In the genomic region with DNA sequence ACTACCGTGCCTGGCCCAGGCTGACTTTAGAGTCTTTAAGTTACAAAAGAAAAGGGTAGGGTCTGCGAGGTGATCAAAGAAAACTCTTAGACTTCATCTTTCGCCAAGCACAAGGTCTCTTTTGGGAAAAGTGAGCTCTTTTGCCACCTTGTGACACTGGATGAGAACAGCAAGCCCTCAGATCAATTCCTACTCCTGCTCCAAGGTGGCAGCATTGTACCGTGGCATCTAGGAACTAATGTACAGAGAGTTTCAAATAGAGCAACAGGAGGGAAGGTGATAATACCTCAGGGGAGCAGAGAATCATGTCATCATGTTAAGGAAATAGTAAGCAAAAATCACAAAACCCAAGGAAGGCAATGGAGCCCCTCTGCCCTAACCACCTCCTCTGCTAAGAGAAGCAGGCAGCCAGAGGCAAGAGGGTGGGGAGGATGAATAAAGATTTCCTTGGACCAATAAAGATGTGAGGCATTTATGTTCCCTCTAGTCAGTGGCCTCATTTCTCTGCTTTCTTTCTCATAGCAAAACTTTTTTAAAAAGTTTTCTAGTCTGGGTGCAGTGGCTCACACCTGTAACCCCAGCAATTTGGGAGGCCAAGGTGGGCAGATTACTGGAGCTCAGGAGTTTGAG, we compare ENCODE assay signal across 1 cellular context.
TF ChIP-seq lines count a peak whose summit lies in the region.

No MANE protein-coding gene starts in this region.

TF ChIP-seq in HepG2, 621 proteins besides CTCF, POLR2A, EP300 and RAD21 (continued from another document and continues in another):
- TF ChIP-seq THRA (CRISPR knock-in tag; IDR thresholded peaks at IDR 0.05; ENCODE audit: borderline replicate concordance) (no peak), TOE1 (CRISPR knock-in tag; IDR thresholded peaks at IDR 0.05) (no peak), CENPX (CRISPR knock-in tag; IDR thresholded peaks at IDR 0.05) (no peak), NFKBIZ (CRISPR knock-in tag; IDR thresholded peaks at IDR 0.05) (no peak), SMAD3 (CRISPR knock-in tag; IDR thresholded peaks at IDR 0.05) (peak; percentile 64; the same call in 1 of the 2 replicates), ZNF607 (CRISPR knock-in tag; IDR thresholded peaks at IDR 0.05; ENCODE audit: borderline replicate concordance) (no peak), KLF15 (CRISPR knock-in tag; IDR thresholded peaks at IDR 0.05; ENCODE audit: borderline replicate concordance) (no peak), ATF1 (CRISPR knock-in tag; IDR thresholded peaks at IDR 0.05) (no peak), PITX1 (CRISPR knock-in tag; IDR thresholded peaks at IDR 0.05) (no peak), IRF2 (CRISPR knock-in tag; IDR thresholded peaks at IDR 0.05) (peak; percentile 68), ZNF777 (CRISPR knock-in tag; IDR thresholded peaks at IDR 0.05) (no peak), ZNF543 (CRISPR knock-in tag; IDR thresholded peaks at IDR 0.05) (no peak), FOSL2 (CRISPR knock-in tag; IDR thresholded peaks at IDR 0.05) (peak; percentile 40), RERE (CRISPR knock-in tag; IDR thresholded peaks at IDR 0.05; ENCODE audit: low read depth) (no peak), SETDB1 (CRISPR knock-in tag; IDR thresholded peaks at IDR 0.05; ENCODE audit: borderline replicate concordance) (no peak), ZNF670 (CRISPR knock-in tag; IDR thresholded peaks at IDR 0.05; ENCODE audit: borderline replicate concordance) (no peak), HNRNPLL (IDR thresholded peaks at IDR 0.05; ENCODE audit: low read depth, low read length, poor library complexity, severe bottlenecking) (no peak), ZNF772 (CRISPR knock-in tag; IDR thresholded peaks at IDR 0.05) (0 out of 2 replicates have a peak, but pooled peaks have one; percentile 21), SMARCE1 (IDR thresholded peaks at IDR 0.05; ENCODE audit: borderline replicate concordance) (no peak), ZSCAN9 (CRISPR knock-in tag; IDR thresholded peaks at IDR 0.05; ENCODE audit: borderline replicate concordance) (0 out of 2 replicates have a peak, but pooled peaks have one; percentile 39), ZNF501 (CRISPR knock-in tag; IDR thresholded peaks at IDR 0.05) (peak; percentile 33; the same call in 1 of the 2 replicates), ZNF317 (CRISPR knock-in tag; IDR thresholded peaks at IDR 0.05) (no peak), HOXA7 (CRISPR knock-in tag; IDR thresholded peaks at IDR 0.05) (no peak), ZBTB49 (CRISPR knock-in tag; IDR thresholded peaks at IDR 0.05; ENCODE audit: borderline replicate concordance) (no peak), CEBPG (CRISPR knock-in tag; IDR thresholded peaks at IDR 0.05) (peak; percentile 45), MBNL3 (CRISPR knock-in tag; conservative IDR thresholded peaks at IDR 0.05) (no peak), FOSL1 (CRISPR knock-in tag; IDR thresholded peaks at IDR 0.05; ENCODE audit: borderline replicate concordance) (no peak), FOXA3 (CRISPR knock-in tag; IDR thresholded peaks at IDR 0.05) (peak; percentile 40; the same call in 1 of the 2 replicates), THAP8 (CRISPR knock-in tag; IDR thresholded peaks at IDR 0.05; ENCODE audit: borderline replicate concordance) (no peak), ZNF350 (CRISPR knock-in tag; IDR thresholded peaks at IDR 0.05; ENCODE audit: borderline replicate concordance, low read depth) (no peak), TEAD3 (CRISPR knock-in tag; optimal IDR thresholded peaks at IDR 0.05; ENCODE audit: borderline replicate concordance) (peak; percentile 46), ZNF138 (CRISPR knock-in tag; IDR thresholded peaks at IDR 0.05; ENCODE audit: low read depth) (no peak), TAF1 (CRISPR knock-in tag; IDR thresholded peaks at IDR 0.05) (no peak), ZNF660 (CRISPR knock-in tag; IDR thresholded peaks at IDR 0.05; ENCODE audit: borderline replicate concordance, low read depth) (no peak), REXO4 (CRISPR knock-in tag; IDR thresholded peaks at IDR 0.05; ENCODE audit: borderline replicate concordance) (no peak), ZNF879 (CRISPR knock-in tag; IDR thresholded peaks at IDR 0.05) (no peak), ZNF549 (CRISPR knock-in tag; IDR thresholded peaks at IDR 0.05) (no peak), ARHGAP35 (CRISPR knock-in tag; IDR thresholded peaks at IDR 0.05; ENCODE audit: borderline replicate concordance) (no peak), HNRNPL (IDR thresholded peaks at IDR 0.05; ENCODE audit: low read depth, low read length) (no peak), SMYD3 (CRISPR knock-in tag; IDR thresholded peaks at IDR 0.05) (no peak), MTF1 (CRISPR knock-in tag; IDR thresholded peaks at IDR 0.05) (no peak), CBX2 (IDR thresholded peaks at IDR 0.05; ENCODE audit: low read depth, low read length) (no peak), CBX2 (CRISPR knock-in tag; IDR thresholded peaks at IDR 0.05; ENCODE audit: low read depth) (no peak), RXRB (CRISPR knock-in tag; IDR thresholded peaks at IDR 0.05; ENCODE audit: borderline replicate concordance) (peak; percentile 18; the same call in 1 of the 2 replicates), ZNF30 (CRISPR knock-in tag; IDR thresholded peaks at IDR 0.05) (no peak), ATF4 (CRISPR knock-in tag; IDR thresholded peaks at IDR 0.05) (no peak), RCOR2 (CRISPR knock-in tag; IDR thresholded peaks at IDR 0.05) (no peak)
- TF ChIP-seq, protein P1, sequence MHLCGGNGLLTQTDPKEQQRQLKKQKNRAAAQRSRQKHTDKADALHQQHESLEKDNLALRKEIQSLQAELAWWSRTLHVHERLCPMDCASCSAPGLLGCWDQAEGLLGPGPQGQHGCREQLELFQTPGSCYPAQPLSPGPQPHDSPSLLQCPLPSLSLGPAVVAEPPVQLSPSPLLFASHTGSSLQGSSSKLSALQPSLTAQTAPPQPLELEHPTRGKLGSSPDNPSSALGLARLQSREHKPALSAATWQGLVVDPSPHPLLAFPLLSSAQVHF (CRISPR knock-in tag; IDR thresholded peaks at IDR 0.05): no peak
- TF ChIP-seq, protein P2, sequence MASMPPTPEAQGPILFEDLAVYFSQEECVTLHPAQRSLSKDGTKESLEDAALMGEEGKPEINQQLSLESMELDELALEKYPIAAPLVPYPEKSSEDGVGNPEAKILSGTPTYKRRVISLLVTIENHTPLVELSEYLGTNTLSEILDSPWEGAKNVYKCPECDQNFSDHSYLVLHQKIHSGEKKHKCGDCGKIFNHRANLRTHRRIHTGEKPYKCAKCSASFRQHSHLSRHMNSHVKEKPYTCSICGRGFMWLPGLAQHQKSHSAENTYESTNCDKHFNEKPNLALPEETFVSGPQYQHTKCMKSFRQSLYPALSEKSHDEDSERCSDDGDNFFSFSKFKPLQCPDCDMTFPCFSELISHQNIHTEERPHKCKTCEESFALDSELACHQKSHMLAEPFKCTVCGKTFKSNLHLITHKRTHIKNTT (CRISPR knock-in tag; IDR thresholded peaks at IDR 0.05): no peak
- TF ChIP-seq, protein P3, sequence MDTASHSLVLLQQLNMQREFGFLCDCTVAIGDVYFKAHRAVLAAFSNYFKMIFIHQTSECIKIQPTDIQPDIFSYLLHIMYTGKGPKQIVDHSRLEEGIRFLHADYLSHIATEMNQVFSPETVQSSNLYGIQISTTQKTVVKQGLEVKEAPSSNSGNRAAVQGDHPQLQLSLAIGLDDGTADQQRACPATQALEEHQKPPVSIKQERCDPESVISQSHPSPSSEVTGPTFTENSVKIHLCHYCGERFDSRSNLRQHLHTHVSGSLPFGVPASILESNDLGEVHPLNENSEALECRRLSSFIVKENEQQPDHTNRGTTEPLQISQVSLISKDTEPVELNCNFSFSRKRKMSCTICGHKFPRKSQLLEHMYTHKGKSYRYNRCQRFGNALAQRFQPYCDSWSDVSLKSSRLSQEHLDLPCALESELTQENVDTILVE (CRISPR knock-in tag; IDR thresholded peaks at IDR 0.05): no peak
